8 cellular contexts compared by ENCODE assay signal in genomic region chr2:212863185-212863588, GRCh38.
DNase-seq lines count a peak whose midpoint lies in the region; ATAC-seq and TF ChIP-seq lines count a peak whose summit lies in the region.

No MANE protein-coding gene starts in this region.

- ATAC-seq in HG03460 (IDR thresholded peaks at IDR 0.05; ENCODE audit: unreplicated experiment) (peak; percentile 61), GM21381 (IDR thresholded peaks at IDR 0.05; ENCODE audit: unreplicated experiment) (no peak)

- DNase-seq in activated CD4-positive, alpha-beta T cell treated with anti-CD3 and anti-CD28 coated beads for 48 hours = peak; percentile 46
- no peak for DNase-seq in activated CD4-positive, alpha-beta T cell treated with anti-CD3 and anti-CD28 coated beads, Interleukin-2, amount 50 U/mL, for 1 hour
- peak; percentile 44 for DNase-seq in SKM-1 treated with dmso at 0.1 percent for 144 hours (lab: John Stamatoyannopoulos, UW; ENCODE audit: unreplicated experiment)
- DNase-seq in epithelial cell of proximal tubule (ENCODE audit: low read depth) = no peak
- peak; percentile 32 for DNase-seq in stimulated activated CD4-positive, alpha-beta T cell treated with anti-CD3 and anti-CD28 coated beads, Interleukin-1b, Interleukin-23, amount 100 ng/mL, for 48 hours
- no peak for DNase-seq in mesenteric fat pad (ENCODE audit: low spot score)

- H3K4me3 ChIP-seq in epithelial cell of proximal tubule (ENCODE audit: low read depth, low read length) = no peak overlapping the region

- peak; percentile 74 for TF ChIP-seq CTCF in epithelial cell of proximal tubule (conservative IDR thresholded peaks at IDR 0.05; ENCODE audit: low read depth, low read length)

Comparison
In these comparisons a context has a peak if more than half of its experiments do, and no peak if none do; other contexts are left out.
1. DNase-seq: peak in activated CD4-positive, alpha-beta T cell treated with anti-CD3 and anti-CD28 coated beads for 48 hours (single experiment), SKM-1 treated with dmso at 0.1 percent for 144 hours (single experiment) and stimulated activated CD4-positive, alpha-beta T cell treated with anti-CD3 and anti-CD28 coated beads, Interleukin-1b, Interleukin-23, amount 100 ng/mL, for 48 hours (single experiment); none in activated CD4-positive, alpha-beta T cell treated with anti-CD3 and anti-CD28 coated beads, Interleukin-2, amount 50 U/mL, for 1 hour (single experiment), epithelial cell of proximal tubule (single experiment) and mesenteric fat pad (single experiment).